Comparison of ENCODE assay signal across 20 cellular contexts in the genomic region with DNA sequence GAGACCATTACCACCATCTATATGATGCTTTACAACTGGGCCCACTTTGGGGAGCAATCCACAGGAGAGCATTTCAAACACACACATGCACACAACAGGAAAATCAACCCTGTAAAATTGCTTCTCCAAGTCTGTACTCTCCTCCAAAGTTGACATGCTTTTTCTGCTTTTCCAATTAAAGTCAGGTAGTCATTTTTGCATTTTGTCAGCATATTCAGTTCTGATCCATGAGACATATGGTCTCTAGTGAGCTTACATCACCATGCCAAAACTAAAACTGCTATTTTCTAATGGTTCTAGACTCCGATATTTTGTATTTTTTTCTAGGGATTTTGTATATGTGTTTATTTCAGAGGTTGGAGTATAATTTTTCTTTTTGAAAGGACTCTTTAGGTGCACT.
DNase-seq lines count a peak whose midpoint lies in the region; ATAC-seq and TF ChIP-seq lines count a peak whose summit lies in the region.
"Had no signal": no experiment of that assay in that cellular context is flagged by ENCODE, and none has a peak within 500 bp of the region (broad histone marks: within the 10 kb centered on the region; RNA-seq: fewer than 3 reads in every experiment).

No MANE protein-coding gene starts in this region.

- H2AFZ ChIP-seq in PC-3 (ENCODE audit: low read length), result no peak overlapping the region

- no peaks in the 10 kb centered on the region for H3K9me2 ChIP-seq in PC-3 (replicated peaks; ENCODE audit: low read length)

- no peaks in the 10 kb centered on the region for H3K9me3 ChIP-seq in PC-3 (ENCODE audit: low read length)
- H3K9me3 ChIP-seq: A549; BLaER1 treated with 17β-estradiol and CSF1 and Interleukin-3, amounts not matched to agents 10 nM and 100 nM had no signal

- no peak overlapping the region for H3K4me2 ChIP-seq in PC-3 (ENCODE audit: low read length)
- H3K4me2 ChIP-seq: A549; BLaER1 treated with 17β-estradiol and CSF1 and Interleukin-3, amounts not matched to agents 10 nM and 100 nM had no signal

- H3K79me2 ChIP-seq in PC-3 (ENCODE audit: low read length), result no peaks in the 10 kb centered on the region

- no peaks in the 10 kb centered on the region for H3K4me1 ChIP-seq in PC-3 (ENCODE audit: insufficient read depth, low read length)
- H3K4me1 ChIP-seq: A549; BLaER1 treated with 17β-estradiol and CSF1 and Interleukin-3, amounts not matched to agents 10 nM and 100 nM; Caco-2 had no signal

- H3K27ac ChIP-seq in PC-3 (ENCODE audit: low read length), result no peak overlapping the region
- H3K27ac ChIP-seq: 22Rv1; A549; BLaER1 treated with 17β-estradiol and CSF1 and Interleukin-3, amounts not matched to agents 10 nM and 100 nM; C4-2B had no signal

- TF ChIP-seq CTCF in glutamatergic neuron (IDR thresholded peaks at IDR 0.05; ENCODE audit: partially characterized antibody, unreplicated experiment) (no peak), PC-3 (conservative IDR thresholded peaks at IDR 0.05; ENCODE audit: low read depth, low read length) (no peak)

- peak overlapping the region; percentile 43 for H3K27ac Mint-ChIP-seq in glutamatergic neuron (ENCODE audit: unreplicated experiment)
- H3K27ac Mint-ChIP-seq: B cell; CD4-positive, alpha-beta T cell; CD8-positive, alpha-beta T cell had no signal

- BruUV-seq in PC-3 (replicated peaks; lab: Mats Ljungman, UMichigan), result no TSS peak

- no peaks in the 10 kb centered on the region for H3K27me3 Mint-ChIP-seq in glutamatergic neuron (ENCODE audit: unreplicated experiment)
- H3K27me3 Mint-ChIP-seq: B cell; CD4-positive, alpha-beta T cell had no signal

- H3K4me3 Mint-ChIP-seq in glutamatergic neuron (ENCODE audit: unreplicated experiment), result no peak overlapping the region
- H3K4me3 Mint-ChIP-seq: B cell; CD4-positive, alpha-beta T cell; CD8-positive, alpha-beta T cell had no signal

- H3K36me3 ChIP-seq in PC-3 (ENCODE audit: low read depth, low read length), result no peaks in the 10 kb centered on the region
- H3K36me3 ChIP-seq: BLaER1 treated with 17β-estradiol and CSF1 and Interleukin-3, amounts not matched to agents 10 nM and 100 nM had no signal

- no peak overlapping the region for H3K4me3 ChIP-seq in PC-3 (ENCODE audit: low read length)
- H3K4me3 ChIP-seq: A549; BLaER1 treated with 17β-estradiol and CSF1 and Interleukin-3, amounts not matched to agents 10 nM and 100 nM; GM12878 had no signal

- CTCF ChIA-PET in PC-3 (lab: Charles Lee), result no interaction called here

- peaks cover 4% of the 10 kb centered on the region for H3K4me1 Mint-ChIP-seq in glutamatergic neuron (ENCODE audit: low read depth, unreplicated experiment)
- H3K4me1 Mint-ChIP-seq: B cell had no signal

- POLR2A ChIA-PET in PC-3 (lab: Charles Lee; ENCODE audit: unreplicated experiment), result no interaction called here

- no peaks in the 10 kb centered on the region for H3K9me3 Mint-ChIP-seq in glutamatergic neuron (ENCODE audit: unreplicated experiment)
- H3K9me3 Mint-ChIP-seq: CD8-positive, alpha-beta T cell had no signal

- no peaks in the 10 kb centered on the region for H3F3A ChIP-seq in PC-3 (ENCODE audit: low read length, unreplicated experiment)

- intact Hi-C loops in posterior cingulate gyrus (cut with DNase I), result no loop called here
- intact Hi-C loops in PC-3 (cut with micrococcal nuclease), result no loop called here

- ATAC-seq in HG02970 (IDR thresholded peaks at IDR 0.05; ENCODE audit: low FRiP score, unreplicated experiment) (no peak), PC-3 (no peak)
- ATAC-seq: A549; CD8-positive, alpha-beta T cell; GM12878 had no signal

- H3K9ac ChIP-seq in PC-3 (ENCODE audit: low read length), result no peak overlapping the region
- H3K9ac ChIP-seq: BLaER1 treated with 17β-estradiol and CSF1 and Interleukin-3, amounts not matched to agents 10 nM and 100 nM had no signal

- DNase-seq in DMS 273 (lab: John Stamatoyannopoulos, UW; ENCODE audit: unreplicated experiment) (peak; percentile 20), DMS 273 treated with DMSO at 0.1 percent for 48 hours (lab: John Stamatoyannopoulos, UW) (no peak), cerebellar cortex (ENCODE audit: low spot score) (peak; percentile 56), glutamatergic neuron (no peak), posterior cingulate gyrus (no peak), PC-3 (no peak)
- DNase-seq: AML-193; Caco-2; Calu3; CD4-positive, alpha-beta T cell; CD8-positive, alpha-beta T cell; DMS79 treated with DMSO at 0.1 percent for 48 hours; GDM1 had no signal

- H3K27me3 ChIP-seq in PC-3 (ENCODE audit: low read length), result no peaks in the 10 kb centered on the region
- H3K27me3 ChIP-seq: BLaER1 treated with 17β-estradiol and CSF1 and Interleukin-3, amounts not matched to agents 10 nM and 100 nM had no signal

- H4K20me1 ChIP-seq in PC-3 (ENCODE audit: low read length), result no peaks in the 10 kb centered on the region
- H4K20me1 ChIP-seq: BLaER1 treated with 17β-estradiol and CSF1 and Interleukin-3, amounts not matched to agents 10 nM and 100 nM had no signal

- H3K36me3 Mint-ChIP-seq in glutamatergic neuron (ENCODE audit: unreplicated experiment), result no peaks in the 10 kb centered on the region
- H3K36me3 Mint-ChIP-seq: CD8-positive, alpha-beta T cell had no signal

Comparison
In these comparisons a context has a peak if more than half of its experiments do, and no peak if none do; other contexts are left out.
1. DNase-seq: peak in DMS 273 (single experiment) and cerebellar cortex (single experiment); none in DMS 273 treated with DMSO at 0.1 percent for 48 hours (single experiment), glutamatergic neuron (single experiment), posterior cingulate gyrus (0 of 10) and PC-3 (single experiment).